Comparison of ENCODE assay signal across 1 cellular context in genomic region chr6:32862725-32863124, GRCh38.
TF ChIP-seq lines count a peak whose summit lies in the region.

No MANE protein-coding gene starts in this region.

TF ChIP-seq in IMR-90, 13 proteins besides CTCF, POLR2A, EP300 and RAD21 (continued from another document):
- TF ChIP-seq USF2 (IDR thresholded peaks at IDR 0.05; ENCODE audit: low read depth, low read length): no peak
